ENCODE assay signal across 20 cellular contexts in genomic region chr9:68731857-68732256, GRCh38. TPM values are rescaled to one million over a fixed set of nuclear protein-coding genes. Genes with fewer than 3 reads are reported as not detected.
DNase-seq lines count a peak whose midpoint lies in the region; ATAC-seq, FAIRE-seq and TF ChIP-seq lines count a peak whose summit lies in the region.
"Had no signal": no experiment of that assay in that cellular context is flagged by ENCODE, and none has a peak within 500 bp of the region (broad histone marks: within the 10 kb centered on the region; RNA-seq: fewer than 3 reads in every experiment).

No MANE protein-coding gene starts in this region.

- peaks cover 0 to 5% of the 10 kb centered on the region in 2 experiments; a peak in 2 of 5 replicates for H3K4me1 ChIP-seq in K562 (replicated peaks in 1 of 2; ENCODE audit: control insufficient read depth in 2 of 2, insufficient read depth in 2 of 2, low read length in 2 of 2)
- no peaks in the 10 kb centered on the region for H3K4me1 ChIP-seq in left lung
- H3K4me1 ChIP-seq in transverse colon, result peaks cover 2 to 69% (median 21%) of the 10 kb centered on the region in 4 donors
- peaks cover 7% of the 10 kb centered on the region; the same call in 1 of the 2 replicates for H3K4me1 ChIP-seq in H9 (ENCODE audit: insufficient read depth, low read length)
- H3K4me1 ChIP-seq: A549 had no signal

- no peak overlapping the region for H2BK120ac ChIP-seq in H9 (ENCODE audit: low read depth, low read length, poor library complexity, severe bottlenecking)

- no peak overlapping the region for H3K14ac ChIP-seq in H9 (ENCODE audit: insufficient read depth, low read length)

- TF ChIP-seq CTCF in K562 (IDR thresholded peaks at IDR 0.05 in 2 of 3, conservative IDR thresholded peaks at IDR 0.05 in 1 of 3; ENCODE audit: insufficient read depth in 2 of 3, low read depth in 1 of 3, low read length in 3 of 3) (no peak), left lung (IDR thresholded peaks at IDR 0.05) (no peak), transverse colon (IDR thresholded peaks at IDR 0.05) (no peak), H9 (conservative IDR thresholded peaks at IDR 0.05) (no peak)

- H2BK15ac ChIP-seq in H9 (ENCODE audit: low read depth, low read length), result no peak overlapping the region

- DNase-seq in HT-29 (ENCODE audit: low spot score) (peak; percentile 26), K562 (ENCODE audit: extremely low read depth in 1 of 4, low spot score in 3 of 4) (no peak), left lung (no peak), transverse colon (peak; percentile 71), posterior vena cava (ENCODE audit: low spot score) (no peak), H9 (no peak)
- DNase-seq: DMS153, DND-41, Kasumi-1, MV-4-11, NCI-H1105 treated with DMSO at 0.1 percent for 48 hours, NCI-H2029, NCI-H774, SK-N-SH had no signal

- no peak overlapping the region for H4K5ac ChIP-seq in H9 (ENCODE audit: insufficient read length, low read depth, low read length)

- no peak overlapping the region for H3K27ac ChIP-seq in K562 (ENCODE audit: extremely low read depth, low read depth, low read length)
- no peak overlapping the region for H3K27ac ChIP-seq in left lung
- peak overlapping the region; percentile 67 to 80 (median 75) for H3K27ac ChIP-seq in transverse colon
- no peak overlapping the region for H3K27ac ChIP-seq in H9 (ENCODE audit: insufficient read length, low read depth, low read length)
- H3K27ac ChIP-seq: A549, C4-2B, HL-60 had no signal

- no peak overlapping the region for H3K18ac ChIP-seq in H9 (ENCODE audit: insufficient read length, low read depth, low read length)

- intact Hi-C loops in K562 (cut with micrococcal nuclease), result no loop called here
- intact Hi-C loops in left lung (cut with DNase I), result no loop called here
- intact Hi-C loops in transverse colon (cut with DNase I; ENCODE audit: low total_unique reads), result no loop called here
- intact Hi-C loops in posterior vena cava (cut with DNase I), result no loop called here

- H3K79me1 ChIP-seq in H9 (ENCODE audit: insufficient read depth, low read depth, low read length, poor library complexity, severe bottlenecking), result no peaks in the 10 kb centered on the region

- TF ChIP-seq POLR2A in K562 (conservative IDR thresholded peaks at IDR 0.05) (no peak), transverse colon (IDR thresholded peaks at IDR 0.05) (peak; percentile 53)

- peaks cover 2% of the 10 kb centered on the region; the same call in 1 of the 2 replicates for H3K27me3 Mint-ChIP-seq in H9 (ENCODE audit: low read depth)

- H3K36me3 ChIP-seq in K562 (ENCODE audit: control insufficient read depth, insufficient read depth, low read length), result no peaks in the 10 kb centered on the region
- H3K36me3 ChIP-seq in left lung, result no peaks in the 10 kb centered on the region
- H3K36me3 ChIP-seq in transverse colon, result no peaks in the 10 kb centered on the region

- no peaks in the 10 kb centered on the region for H3K9me3 ChIP-seq in K562 (replicated peaks; ENCODE audit: control insufficient read depth, insufficient read depth, low read depth, low read length)
- H3K9me3 ChIP-seq in left lung, result no peaks in the 10 kb centered on the region
- H3K9me3 ChIP-seq in transverse colon, result no peaks in the 10 kb centered on the region
- H3K9me3 ChIP-seq in H9 (ENCODE audit: control insufficient read depth, low read depth, low read length), result no peaks in the 10 kb centered on the region
- H3K9me3 ChIP-seq: A549, SK-N-SH had no signal

- H2AFZ ChIP-seq in K562 (ENCODE audit: low read depth, low read length) (no peak overlapping the region), H9 (ENCODE audit: low read length) (no peak overlapping the region)

- no peak overlapping the region for H3K4me2 ChIP-seq in K562 (ENCODE audit: insufficient read depth, low read length)
- no peak overlapping the region for H3K4me2 ChIP-seq in H9 (ENCODE audit: insufficient read depth, insufficient read length, low read length)
- H3K4me2 ChIP-seq: A549, SK-N-SH had no signal

- no peaks in the 10 kb centered on the region for H3K36me3 Mint-ChIP-seq in H9 (ENCODE audit: insufficient read depth in 1 of 3, low read depth in 3 of 3)

- in situ Hi-C loops in K562 (cut with MboI) (no loop called here), transverse colon (cut with MboI; ENCODE audit: low pct_ligation_motif_present in 1 of 4, low pct_unique_long_range_greater_than_20kb in 1 of 4, low sequenced_read_pairs in 3 of 4) (no loop called here)

- POLR2A ChIA-PET in K562 (lab: Yijun Ruan, JAX), result interaction anchor here (0.9 kb wide), 1 partner anchor 10 kb away, joined by 3 read pairs; no protein-coding TSS in a partner anchor

- H3K79me2 ChIP-seq in K562 (ENCODE audit: control insufficient read depth, insufficient read depth, low read length), result peaks cover 8% of the 10 kb centered on the region; the same call in 2 of the 3 replicates
- no peaks in the 10 kb centered on the region for H3K79me2 ChIP-seq in H9 (ENCODE audit: insufficient read depth, low read length)

- no peak overlapping the region for H3K4ac ChIP-seq in H9 (ENCODE audit: low read depth, low read length)

- no peak for FAIRE-seq in K562 (lab: Jason Lieb, UNC)
- FAIRE-seq: A549, GM19239 had no signal

- TF ChIP-seq RAD21 in K562 (CRISPR knock-in tag; conservative IDR thresholded peaks at IDR 0.05 in 1 of 2, IDR thresholded peaks at IDR 0.05 in 1 of 2), result no peak

- H3K27me3 ChIP-seq in K562 (ENCODE audit: control insufficient read depth in 2 of 2, insufficient read depth in 2 of 2, low read length in 2 of 2), result no peaks in the 10 kb centered on the region
- H3K27me3 ChIP-seq in left lung, result no peaks in the 10 kb centered on the region
- H3K27me3 ChIP-seq in transverse colon, result no peaks in the 10 kb centered on the region
- H3K27me3 ChIP-seq in H9 (ENCODE audit: insufficient read depth, low read length), result no peaks in the 10 kb centered on the region

- no peak overlapping the region; a peak in 1 of 7 replicates for H3K27ac Mint-ChIP-seq in H9

- no TSS peak for BruUV-seq in K562 (replicated peaks; lab: Mats Ljungman, UMichigan)

- H2AK5ac ChIP-seq in H9 (ENCODE audit: insufficient read length, low read length), result no peak overlapping the region

- 21% methylated on average over 5 of the region's 5 CpGs for WGBS in K562 (ENCODE audit: insufficient coverage, low coverage, missing lambda C conversion rate)
- WGBS in transverse colon (ENCODE audit: low coverage in 1 of 2), 2 donors, result 37 to 49% methylated on average over 2 to 5 of the region's 5 CpGs
- no CpG with 5 or more reads among the region's 5 CpGs for WGBS in H9 (ENCODE audit: extremely low coverage, insufficient read length, low lambda C conversion rate)

- H3K23ac ChIP-seq in H9 (ENCODE audit: insufficient read length, low read depth, low read length), result no peak overlapping the region

- no peak overlapping the region for H2BK5ac ChIP-seq in H9 (ENCODE audit: insufficient read length, low read length)

- H4K20me1 ChIP-seq in K562 (replicated peaks; ENCODE audit: control insufficient read depth, insufficient read depth, low read length) (no peaks in the 10 kb centered on the region), H9 (ENCODE audit: control insufficient read depth, insufficient read depth, insufficient read length) (no peaks in the 10 kb centered on the region)

- H3K9me1 ChIP-seq in K562 (ENCODE audit: control insufficient read depth, insufficient read depth, low read length), result no peaks in the 10 kb centered on the region

- no peak overlapping the region for H4K8ac ChIP-seq in H9 (replicated peaks; ENCODE audit: insufficient read length, low read depth, low read length)

- peak; percentile 70; the same call in 2 of the 3 replicates for ATAC-seq in K562
- peak; percentile 74 for ATAC-seq in left lung
- ATAC-seq in SK-N-SH treated with all-trans-retinoic acid at 6 μM for 48 hours, result no peak
- ATAC-seq: A549 had no signal

- H3K9ac ChIP-seq in K562 (ENCODE audit: insufficient read depth in 1 of 2, low read depth in 2 of 2, low read length in 2 of 2) (no peak overlapping the region), H9 (ENCODE audit: extremely low read depth, insufficient read length, low read length) (no peak overlapping the region)
- H3K9ac ChIP-seq: SK-N-SH had no signal

- no peak overlapping the region for H3T11ph ChIP-seq in H9 (ENCODE audit: low read length)

- H3K4me3 Mint-ChIP-seq in H9, result no peak overlapping the region

- H3K4me3 ChIP-seq in K562 (no peak overlapping the region), left lung (no peak overlapping the region), transverse colon (no peak overlapping the region)
- H3K4me3 ChIP-seq: A549 had no signal

- H3K4me1 Mint-ChIP-seq in H9, result peaks cover 13 to 14% of the 10 kb centered on the region in 2 experiments

- H3K9me3 Mint-ChIP-seq in H9, result no peaks in the 10 kb centered on the region

- TF ChIP-seq EP300 in K562 (IDR thresholded peaks at IDR 0.05; ENCODE audit: low read length), result no peak
- TF ChIP-seq EP300 in transverse colon (IDR thresholded peaks at IDR 0.05; ENCODE audit: low read depth), result no peak

- H2BK20ac ChIP-seq in H9 (ENCODE audit: low read depth, low read length, poor library complexity, severe bottlenecking), result no peak overlapping the region

- CTCF ChIA-PET in K562 (lab: Yijun Ruan, JAX; ENCODE audit: low intra/inter-chr PET ratio), result no interaction called here

- no peak overlapping the region for H3K56ac ChIP-seq in H9 (ENCODE audit: insufficient read length, low read depth, low read length)

- no peak overlapping the region for H2BK12ac ChIP-seq in H9 (ENCODE audit: insufficient read length, low read depth, low read length)

- no peak overlapping the region for H4K91ac ChIP-seq in H9 (ENCODE audit: insufficient read length, low read depth, low read length)

- no peaks in the 10 kb centered on the region for H3K23me2 ChIP-seq in H9 (ENCODE audit: insufficient read length, low read depth, low read length, poor library complexity, severe bottlenecking)

RNA-seq across cellular contexts. Expression of gene PIP5K1B, which starts 26.8 kb away (rescaled TPM):
- total RNA-seq in HT-29 (2014; rRNA removed; shearing (Covaris generic)), result 1.1 and 1.2 TPM in 2 replicates
- 11.7 and 37.8 TPM in 2 replicates for total RNA-seq in K562 (2011; cell fraction: chromatin; rRNA removed; ENCODE audit: low replicate concordance)
- total RNA-seq in K562 (2011; cell fraction: nucleolus; rRNA removed), result 11.6 and 11.7 TPM in 2 replicates
- 19.9 and 36.8 TPM in 2 replicates for total RNA-seq in K562 (2011; cell fraction: nucleoplasm; rRNA removed)
- total RNA-seq in K562 (2014; rRNA removed) (3.8 and 3.9 TPM in 2 replicates), K562 (2014; rRNA removed; fragmentation: Illumina TruSeq; extraction: Trizol) (7.4 and 8.8 TPM in 2 replicates), K562 (2015; rRNA removed; fragmentation: Illumina TruSeq; extraction: Trizol) (7.4 and 7.5 TPM in 2 replicates), K562 (2021) (9.6 and 10.4 TPM in 2 replicates), left lung (10 to 100 TPM; 24.8 to 31.0 TPM), transverse colon (100 to 1,000 TPM in 1 of 4 donors, 10 to 100 TPM in 3; 45.6 to 104 (median 76.0) TPM), posterior vena cava (1 to 10 TPM; 2.6 to 2.7 TPM), H9 (2021) (1.7 and 2.5 TPM in 2 replicates)
- polyA plus RNA-seq in K562 (2011; rRNA removed) (6.5 and 7.8 TPM in 2 replicates), K562 (2014; fragmentation: Illumina TruSeq; extraction: Trizol) (10.6 and 12.9 TPM in 2 replicates), K562 (2014; fragmentation: Nextera tagmentation; extraction: Ambion mirVana) (1 to 10 TPM; 3.1 to 6.3 TPM), K562 (2014; rRNA removed) (4.9 and 5.0 TPM in 2 replicates)
- 2.5 and 4.5 TPM in 2 replicates for polyA plus RNA-seq in K562 (2011; cell fraction: cytosol; rRNA removed)
- 5.7 and 7.2 TPM in 2 replicates for polyA plus RNA-seq in K562 (2011; cell fraction: nucleus; rRNA removed)
- polyA plus RNA-seq in K562 (2012), result 9.2 and 13.5 TPM in 2 replicates
- polyA minus RNA-seq in K562 (2011; rRNA and poly(A)+ RNA removed), result 12.3 and 14.2 TPM in 2 replicates
- polyA minus RNA-seq in K562 (2011; cell fraction: cytosol; rRNA and poly(A)+ RNA removed), result 4.3 and 6.3 TPM in 2 replicates
- polyA minus RNA-seq in K562 (2011; cell fraction: nucleus; rRNA and poly(A)+ RNA removed), result 12.3 and 27.8 TPM in 2 replicates
- total RNA-seq: H4 had no signal
- polyA plus RNA-seq: A549, SK-N-SH had no signal

Comparison
In these comparisons a context has a peak if more than half of its experiments do, and no peak if none do; other contexts are left out.
1. DNase-seq: peak in HT-29 (single experiment) and transverse colon (single experiment); none in K562 (0 of 4), left lung (0 of 2), posterior vena cava (single experiment) and H9 (single experiment).
2. H3K27ac ChIP-seq: peak in transverse colon (4 of 4); none in K562 (single experiment), left lung (0 of 2) and H9 (single experiment).